8 cellular contexts compared by ENCODE assay signal in the genomic region with DNA sequence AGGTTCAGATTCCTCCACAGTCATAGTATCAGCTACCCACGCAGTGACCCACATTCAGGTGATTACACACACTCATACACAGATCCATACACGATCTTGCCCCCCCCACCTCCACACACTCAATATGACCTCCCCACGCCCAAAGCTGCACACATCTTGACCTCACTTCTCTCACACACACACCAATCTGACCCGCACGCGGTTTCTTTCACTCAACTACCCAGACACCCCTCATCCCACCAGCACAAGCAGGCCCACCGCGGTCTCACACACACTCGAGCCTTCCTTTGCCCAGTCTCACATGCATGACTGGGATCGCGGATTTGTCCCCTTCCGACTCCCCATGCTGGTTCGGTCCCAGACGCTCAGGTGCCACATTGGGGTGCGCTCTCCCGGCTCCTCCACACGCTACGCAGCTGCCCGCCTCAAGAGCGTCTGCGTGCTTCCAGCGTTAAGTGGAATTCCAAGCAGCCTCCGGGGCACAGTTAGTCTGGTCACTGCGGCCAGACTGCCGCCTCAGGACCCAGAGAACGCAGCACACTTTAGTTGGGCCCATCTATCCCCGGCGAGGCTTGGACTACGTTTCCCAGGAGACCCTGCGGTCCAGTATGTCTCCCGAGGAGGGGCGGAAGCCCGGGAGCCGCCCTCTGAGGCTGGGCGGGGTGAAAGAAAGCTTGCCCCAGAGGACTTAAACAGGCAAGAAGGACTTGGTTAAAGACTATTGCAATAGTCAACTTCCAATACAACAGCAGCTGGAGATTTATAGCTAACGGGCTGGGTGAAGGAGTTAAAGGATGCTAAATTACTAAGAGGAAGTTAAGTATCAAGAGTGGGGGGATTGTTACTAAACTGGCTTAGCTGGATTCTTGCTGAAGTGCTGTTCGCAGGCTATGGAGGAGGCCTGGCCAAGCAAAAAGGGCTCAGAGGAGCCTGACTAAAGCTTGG. TPM values are rescaled to one million over a fixed set of nuclear protein-coding genes. Genes with fewer than 3 reads are reported as not detected.
DNase-seq lines count a peak whose midpoint lies in the region; ATAC-seq and TF ChIP-seq lines count a peak whose summit lies in the region.

No MANE protein-coding gene starts in this region.

- CTCF ChIA-PET in activated CD4-positive, alpha-beta T cell treated with anti-CD3 and anti-CD28 coated beads, Interleukin-2, amount 10 ng/mL, durations not matched to agents 7 days and 5 days (lab: Charles Lee), result interaction anchor here (0.8 to 3.4 kb wide), 5 partner anchors 11 to 123 kb away, joined by 3 to 27 read pairs (median 3); partner anchors contain the start of gene ZNF790

- H3K27me3 Mint-ChIP-seq in activated CD4-positive, alpha-beta T cell treated with anti-CD3 and anti-CD28 coated beads, Interleukin-2, amount 10 ng/mL, durations not matched to agents 7 days and 5 days, result no peaks in the 10 kb centered on the region

- no peak overlapping the region for H3K4me3 Mint-ChIP-seq in activated CD4-positive, alpha-beta T cell treated with anti-CD3 and anti-CD28 coated beads, Interleukin-2, amount 10 ng/mL, durations not matched to agents 7 days and 5 days

- no peak for TF ChIP-seq CTCF in AG10803 (conservative IDR thresholded peaks at IDR 0.05; ENCODE audit: low read length)

- peaks cover 8% of the 10 kb centered on the region for H3K4me1 Mint-ChIP-seq in activated CD4-positive, alpha-beta T cell treated with anti-CD3 and anti-CD28 coated beads, Interleukin-2, amount 10 ng/mL, durations not matched to agents 7 days and 5 days

- peaks cover 28% of the 10 kb centered on the region for H3K9me3 Mint-ChIP-seq in activated CD4-positive, alpha-beta T cell treated with anti-CD3 and anti-CD28 coated beads, Interleukin-2, amount 10 ng/mL, durations not matched to agents 7 days and 5 days

- DNase-seq in AG10803 (ENCODE audit: low read depth), result peak; percentile 88
- peak; percentile 82 for DNase-seq in NCI-H510A treated with DMSO at 0.1 percent for 48 hours (lab: John Stamatoyannopoulos, UW)
- peak; percentile 93 for DNase-seq in activated CD4-positive, alpha-beta T cell treated with anti-CD3 and anti-CD28 coated beads, Interleukin-2, amount 10 ng/mL, durations not matched to agents 7 days and 5 days
- DNase-seq in dedifferentiated amniotic fluid mesenchymal stem cell (ENCODE audit: extremely low spot score), result peak; percentile 90
- DNase-seq in left lobe of liver (ENCODE audit: low spot score), result peak; percentile 94
- peak; percentile 91 for DNase-seq in stimulated activated CD4-positive, alpha-beta T cell treated with anti-CD3 and anti-CD28 coated beads, Interleukin-1b, Interleukin-23, amount 100 ng/mL, for 48 hours

- no peak overlapping the region for H3K27ac Mint-ChIP-seq in activated CD4-positive, alpha-beta T cell treated with anti-CD3 and anti-CD28 coated beads, Interleukin-2, amount 10 ng/mL, durations not matched to agents 7 days and 5 days

- POLR2A ChIA-PET in activated CD4-positive, alpha-beta T cell treated with anti-CD3 and anti-CD28 coated beads, Interleukin-2, amount 10 ng/mL, durations not matched to agents 7 days and 5 days (lab: Charles Lee), result interaction anchor here (1.1 to 1.8 kb wide), 3 partner anchors 12 to 360 kb away, joined by 3 to 10 read pairs (median 5); partner anchors contain the start of genes ZNF382, ZNF566 and ZNF790

- peak overlapping the region; percentile 99 for H3K4me3 ChIP-seq in AG10803 (ENCODE audit: low read length)

- ATAC-seq in GM19025 (IDR thresholded peaks at IDR 0.05; ENCODE audit: low read depth, unreplicated experiment) (peak; percentile 74), HG03342 (IDR thresholded peaks at IDR 0.05; ENCODE audit: unreplicated experiment) (peak; percentile 82), left lobe of liver (peak; percentile 96)

- H3K36me3 Mint-ChIP-seq in activated CD4-positive, alpha-beta T cell treated with anti-CD3 and anti-CD28 coated beads, Interleukin-2, amount 10 ng/mL, durations not matched to agents 7 days and 5 days (ENCODE audit: low read depth), result peaks cover 51% of the 10 kb centered on the region

RNA-seq across cellular contexts. Expression of gene ZNF345, which starts 0.7 kb away (rescaled TPM):
- 1 to 10 TPM; 6.0 to 6.7 TPM for total RNA-seq in activated CD4-positive, alpha-beta T cell treated with anti-CD3 and anti-CD28 coated beads, Interleukin-2, amount 10 ng/mL, durations not matched to agents 7 days and 5 days
- total RNA-seq in left lobe of liver, result 2.1 TPM

RNA-seq across cellular contexts. Expression of gene ZNF790, which starts 11.8 kb away (rescaled TPM):
- 1 to 10 TPM; 8.0 to 9.1 TPM for total RNA-seq in activated CD4-positive, alpha-beta T cell treated with anti-CD3 and anti-CD28 coated beads, Interleukin-2, amount 10 ng/mL, durations not matched to agents 7 days and 5 days
- total RNA-seq in left lobe of liver, result 5.1 TPM

Comparison
In these comparisons a context has a peak if more than half of its experiments do, and no peak if none do; other contexts are left out.
1. Peak in every context shown above with its lines: DNase-seq, ATAC-seq and H3K4me3 ChIP-seq.